Comparison of ENCODE assay signal across 14 cellular contexts in genomic region chr6:11938285-11938890, GRCh38.
A peak's percentile ranks its signal among the peaks of the same experiment; 100 is the strongest.
DNase-seq lines count a peak whose midpoint lies in the region; ATAC-seq and TF ChIP-seq lines count a peak whose summit lies in the region.
"Had no signal": no experiment of that assay in that cellular context is flagged by ENCODE, and none has a peak within 500 bp of the region (broad histone marks: within the 10 kb centered on the region; RNA-seq: fewer than 3 reads in every experiment).

No MANE protein-coding gene starts in this region.

- H2BK120ac ChIP-seq in trophoblast cell (ENCODE audit: insufficient read depth, low read length, poor library complexity): no peak overlapping the region

- no peak overlapping the region for H2BK12ac ChIP-seq in trophoblast cell (ENCODE audit: low read length)

- ATAC-seq in natural killer cell: no peak
- ATAC-seq: left ventricle myocardium superior had no signal

- no peak overlapping the region for H3K4me2 ChIP-seq in trophoblast cell (ENCODE audit: low read length)

- H3K27me3 ChIP-seq in GM06990 (replicated peaks; ENCODE audit: control insufficient read depth, insufficient read depth, low read length) (no peaks in the 10 kb centered on the region), trophoblast cell (ENCODE audit: insufficient read depth, low read length) (no peaks in the 10 kb centered on the region), right atrium auricular region (no peaks in the 10 kb centered on the region)
- H3K27me3 ChIP-seq: ascending aorta had no signal

- no peaks in the 10 kb centered on the region for H3K79me1 ChIP-seq in trophoblast cell (ENCODE audit: low read length)

- TF ChIP-seq CTCF in GM06990 (IDR thresholded peaks at IDR 0.05; ENCODE audit: insufficient read depth, low read length, poor library complexity, severe bottlenecking) (no peak), right atrium auricular region (IDR thresholded peaks at IDR 0.05) (no peak), natural killer cell (IDR thresholded peaks at IDR 0.05) (no peak)

- H4K8ac ChIP-seq in trophoblast cell (ENCODE audit: low read depth, low read length): no peak overlapping the region

- H2AK5ac ChIP-seq in trophoblast cell (ENCODE audit: low read length): no peak overlapping the region

- H3K79me2 ChIP-seq in trophoblast cell (ENCODE audit: control insufficient read depth, insufficient read depth, low read length, poor library complexity): no peaks in the 10 kb centered on the region

- no peak overlapping the region for H3K27ac Mint-ChIP-seq in natural killer cell
- H3K27ac Mint-ChIP-seq: T-helper 1 cell treated with Interleukin-12 subunit alpha and Interleukin-12 subunit beta and Interleukin-4 antibody, amounts not matched to agents 30 μg/mL and 1 μg/mL, for 36 hours had no signal

- H3K4me3 ChIP-seq in GM06990 (replicated peaks; ENCODE audit: low read depth, low read length): no peak overlapping the region
- no peak overlapping the region for H3K4me3 ChIP-seq in trophoblast cell (ENCODE audit: low read depth, low read length)
- H3K4me3 ChIP-seq in right atrium auricular region: no peak overlapping the region
- H3K4me3 ChIP-seq: ascending aorta had no signal

- DNase-seq in GM06990 (ENCODE audit: extremely low read depth, insufficient read length) (peak; percentile 24), iPS DF 19.7 (ENCODE audit: low read depth, low spot score) (peak; percentile 78), trophoblast cell (peak in 1 of 2 donors; percentile 19), right atrium auricular region (ENCODE audit: low spot score) (no peak), germinal center (ENCODE audit: low spot score) (no peak), natural killer cell (no peak)
- DNase-seq in stimulated activated CD4-positive, alpha-beta T cell treated with anti-CD3 and anti-CD28 coated beads, Interleukin-15, amount 100 ng/mL, for 24 hours: no peak
- DNase-seq: left ventricle myocardium superior, NCI-H526 treated with DMSO at 0.1 percent for 48 hours, retina had no signal

- H4K12ac ChIP-seq in trophoblast cell (ENCODE audit: low read depth, low read length): no peak overlapping the region

- WGBS in trophoblast cell (ENCODE audit: extremely low coverage, insufficient coverage, insufficient read length): no CpG with 5 or more reads among the region's 8 CpGs

- H3K36me3 Mint-ChIP-seq in natural killer cell: no peaks in the 10 kb centered on the region

- H3K14ac ChIP-seq in trophoblast cell (ENCODE audit: low read length): no peak overlapping the region

- H2BK5ac ChIP-seq in trophoblast cell (ENCODE audit: low read depth, low read length, poor library complexity): no peak overlapping the region

- no peak overlapping the region for H3K9ac ChIP-seq in trophoblast cell (ENCODE audit: low read length)

- H2AFZ ChIP-seq in trophoblast cell (ENCODE audit: insufficient read depth, low read length, poor library complexity): no peak overlapping the region

- H3K9me3 Mint-ChIP-seq in natural killer cell: no peaks in the 10 kb centered on the region

- H3K36me3 ChIP-seq in GM06990 (ENCODE audit: control insufficient read depth, insufficient read depth, low read length) (no peaks in the 10 kb centered on the region), trophoblast cell (ENCODE audit: control insufficient read depth in 1 of 2, insufficient read depth in 2 of 2, low read length in 2 of 2) (no peaks in the 10 kb centered on the region), right atrium auricular region (no peaks in the 10 kb centered on the region)
- H3K36me3 ChIP-seq: ascending aorta had no signal

- H3K27ac ChIP-seq in trophoblast cell (ENCODE audit: low read depth, low read length): no peak overlapping the region
- no peak overlapping the region for H3K27ac ChIP-seq in right atrium auricular region
- H3K27ac ChIP-seq: ascending aorta, epithelial cell of prostate had no signal

- peak overlapping the region; percentile 64 for H3K23ac ChIP-seq in trophoblast cell (ENCODE audit: low read length)

- no peaks in the 10 kb centered on the region for H3K4me1 ChIP-seq in trophoblast cell (ENCODE audit: control insufficient read depth in 1 of 2, insufficient read depth in 2 of 2, low read length in 2 of 2)
- no peaks in the 10 kb centered on the region for H3K4me1 ChIP-seq in right atrium auricular region
- H3K4me1 ChIP-seq: ascending aorta had no signal

- H3K9me3 ChIP-seq in trophoblast cell (ENCODE audit: insufficient read depth, low read depth, low read length): no peaks in the 10 kb centered on the region
- no peaks in the 10 kb centered on the region for H3K9me3 ChIP-seq in right atrium auricular region
- H3K9me3 ChIP-seq: ascending aorta had no signal

- H3K18ac ChIP-seq in trophoblast cell (ENCODE audit: low read length): no peak overlapping the region

- no peak overlapping the region for H3K4ac ChIP-seq in trophoblast cell (ENCODE audit: low read depth, low read length)

- H3K27me3 Mint-ChIP-seq in natural killer cell (ENCODE audit: low read depth in 2 of 2): peaks cover 8 to 16% of the 10 kb centered on the region in 2 donors

- no peak overlapping the region for H3K4me3 Mint-ChIP-seq in natural killer cell
- H3K4me3 Mint-ChIP-seq: T-helper 1 cell treated with Interleukin-12 subunit alpha and Interleukin-12 subunit beta and Interleukin-4 antibody, amounts not matched to agents 30 μg/mL and 1 μg/mL, for 36 hours had no signal

- H3K4me1 Mint-ChIP-seq in natural killer cell: no peaks in the 10 kb centered on the region

- intact Hi-C loops in natural killer cell (cut with micrococcal nuclease): loop anchor here (5.0 kb wide), 1 partner anchor 104 kb away; no protein-coding TSS in a partner anchor

- no peak overlapping the region for H4K91ac ChIP-seq in trophoblast cell (ENCODE audit: low read depth, low read length)

TF ChIP-seq in PFSK-1, 5 proteins besides CTCF, POLR2A, EP300 and RAD21:
- no peak for TF ChIP-seq SIN3A (IDR thresholded peaks at IDR 0.05; ENCODE audit: borderline replicate concordance, insufficient read depth, low read length)
- peak; percentile 52 for TF ChIP-seq FOXP2 (optimal IDR thresholded peaks at IDR 0.05; ENCODE audit: borderline replicate concordance, extremely low read depth, extremely low read length, insufficient read depth)
- 0 out of 4 replicates have a peak, but pooled peaks of 1 of the 2 experiments have one; percentile 59 for TF ChIP-seq REST (IDR thresholded peaks at IDR 0.05; ENCODE audit: insufficient read depth in 1 of 2, low read depth in 2 of 2, low read length in 2 of 2)

Comparison
In these comparisons a context has a peak if more than half of its experiments do, and no peak if none do; other contexts are left out.
1. DNase-seq: peak in GM06990 (single experiment) and iPS DF 19.7 (single experiment); none in right atrium auricular region (single experiment), germinal center (single experiment), natural killer cell (single experiment) and stimulated activated CD4-positive, alpha-beta T cell treated with anti-CD3 and anti-CD28 coated beads, Interleukin-15, amount 100 ng/mL, for 24 hours (single experiment).